ENCODE assay signal across 1 cellular context in the genomic region with DNA sequence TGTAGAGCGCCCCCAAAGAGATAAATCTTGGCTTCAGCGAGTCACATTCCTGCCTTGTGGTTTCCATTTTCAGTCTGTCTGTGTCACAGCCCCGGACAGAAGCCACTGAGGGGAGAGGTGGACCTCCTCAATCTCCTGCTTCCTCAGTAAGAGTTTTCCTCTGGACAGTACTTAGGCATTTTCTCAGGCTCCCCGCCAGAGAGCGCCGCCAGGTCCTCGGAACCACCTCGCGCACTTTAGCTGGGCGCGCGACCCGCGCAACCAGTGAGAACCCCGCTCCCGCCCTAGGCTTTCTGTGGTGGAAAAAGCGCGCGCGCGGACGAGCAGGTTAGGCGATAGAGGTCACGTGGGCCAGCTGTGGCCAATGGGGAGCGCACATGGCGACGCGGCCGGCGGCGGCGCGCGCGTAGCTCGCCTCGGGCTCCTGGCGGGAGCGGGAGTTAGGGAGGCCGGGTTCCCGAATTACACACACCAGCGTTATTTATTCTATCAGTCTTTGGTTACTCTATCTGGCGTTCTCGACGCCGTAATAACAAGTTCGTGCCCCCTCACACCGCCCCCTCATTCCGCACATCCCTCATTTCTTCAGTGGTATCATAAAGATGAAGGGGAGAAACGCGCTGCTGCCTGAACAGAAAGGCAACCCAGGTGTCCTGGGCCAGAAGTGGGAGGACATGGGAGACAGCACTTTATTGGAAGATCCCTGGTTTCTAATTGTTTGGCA.
TF ChIP-seq lines count a peak whose summit lies in the region.

No MANE protein-coding gene starts in this region.

TF ChIP-seq in GM12878, 131 proteins besides CTCF, POLR2A, EP300 and RAD21 (continued from another document and continues in another):
- no peak for TF ChIP-seq ZBTB4 (CRISPR knock-in tag; IDR thresholded peaks at IDR 0.05)
- TF ChIP-seq BHLHE40 (IDR thresholded peaks at IDR 0.05; ENCODE audit: borderline replicate concordance in 1 of 2, low read depth in 2 of 2, low read length in 1 of 2) = peak; percentile 63 to 85
- no peak; the same call in 1 of the 2 replicates for TF ChIP-seq NR2F1 (conservative IDR thresholded peaks at IDR 0.05)
- TF ChIP-seq SPI1 (IDR thresholded peaks at IDR 0.05; ENCODE audit: borderline replicate concordance, insufficient read depth, low read depth, low read length) = no peak
- no peak for TF ChIP-seq POLR2AphosphoS2 (IDR thresholded peaks at IDR 0.05; ENCODE audit: low read depth, low read length)
- no peak for TF ChIP-seq ETV6 (conservative IDR thresholded peaks at IDR 0.05 in 1 of 2, IDR thresholded peaks at IDR 0.05 in 1 of 2; ENCODE audit: borderline replicate concordance in 1 of 2, low read depth in 1 of 2)
- TF ChIP-seq ZNF687 (IDR thresholded peaks at IDR 0.05) = no peak
- no peak for TF ChIP-seq LARP7 (IDR thresholded peaks at IDR 0.05)
- TF ChIP-seq RELB (IDR thresholded peaks at IDR 0.05; ENCODE audit: low read depth) = peak; percentile 59; the same call in 1 of the 2 replicates
- TF ChIP-seq ZNF24 (IDR thresholded peaks at IDR 0.05) = peak; percentile 67
- no peak for TF ChIP-seq KAT2A (conservative IDR thresholded peaks at IDR 0.05; ENCODE audit: control insufficient read depth, low read depth, low read length)
- TF ChIP-seq JUND (IDR thresholded peaks at IDR 0.05; ENCODE audit: low read depth, low read length) = no peak
- no peak for TF ChIP-seq JUNB (IDR thresholded peaks at IDR 0.05)
- peak; percentile 73; the same call in 1 of the 2 replicates for TF ChIP-seq EED (IDR thresholded peaks at IDR 0.05; ENCODE audit: low read depth)
- TF ChIP-seq ZNF592 (IDR thresholded peaks at IDR 0.05) = no peak
- peak; percentile 70; the same call in 1 of the 2 replicates for TF ChIP-seq YY1 (IDR thresholded peaks at IDR 0.05; ENCODE audit: low read depth, low read length)
- TF ChIP-seq NFXL1 (IDR thresholded peaks at IDR 0.05; ENCODE audit: borderline replicate concordance) = no peak
- TF ChIP-seq ZNF384 (IDR thresholded peaks at IDR 0.05; ENCODE audit: borderline replicate concordance, low read depth, low read length) = no peak
- TF ChIP-seq TCF12 (IDR thresholded peaks at IDR 0.05; ENCODE audit: low read depth, low read length) = no peak
- TF ChIP-seq SMAD5 (IDR thresholded peaks at IDR 0.05; ENCODE audit: low read depth) = 0 out of 2 replicates have a peak, but pooled peaks have one; percentile 64
- peak; percentile 60 for TF ChIP-seq NFIC (IDR thresholded peaks at IDR 0.05; ENCODE audit: low read depth, low read length)
- TF ChIP-seq RB1 (IDR thresholded peaks at IDR 0.05; ENCODE audit: borderline replicate concordance) = peak; percentile 99
- no peak for TF ChIP-seq CBX5 (IDR thresholded peaks at IDR 0.05; ENCODE audit: low read depth)
- TF ChIP-seq EGR1 (IDR thresholded peaks at IDR 0.05; ENCODE audit: borderline replicate concordance in 1 of 2, low read depth in 2 of 2, low read length in 2 of 2) = 0 out of 3 replicates have a peak, but pooled peaks of 1 of the 2 experiments have one; percentile 38
- TF ChIP-seq USF1 (IDR thresholded peaks at IDR 0.05; ENCODE audit: borderline replicate concordance, extremely low read length, insufficient read depth, low read depth, low read length) = peak; percentile 97
- no peak for TF ChIP-seq E4F1 (IDR thresholded peaks at IDR 0.05; ENCODE audit: borderline replicate concordance, partially characterized antibody)
- TF ChIP-seq, protein P1, sequence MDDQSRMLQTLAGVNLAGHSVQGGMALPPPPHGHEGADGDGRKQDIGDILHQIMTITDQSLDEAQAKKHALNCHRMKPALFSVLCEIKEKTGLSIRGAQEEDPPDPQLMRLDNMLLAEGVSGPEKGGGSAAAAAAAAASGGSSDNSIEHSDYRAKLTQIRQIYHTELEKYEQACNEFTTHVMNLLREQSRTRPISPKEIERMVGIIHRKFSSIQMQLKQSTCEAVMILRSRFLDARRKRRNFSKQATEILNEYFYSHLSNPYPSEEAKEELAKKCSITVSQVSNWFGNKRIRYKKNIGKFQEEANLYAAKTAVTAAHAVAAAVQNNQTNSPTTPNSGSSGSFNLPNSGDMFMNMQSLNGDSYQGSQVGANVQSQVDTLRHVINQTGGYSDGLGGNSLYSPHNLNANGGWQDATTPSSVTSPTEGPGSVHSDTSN (IDR thresholded peaks at IDR 0.05; ENCODE audit: insufficient replicate concordance, low read depth, low read length) = no peak
- TF ChIP-seq CBX3 (IDR thresholded peaks at IDR 0.05; ENCODE audit: borderline replicate concordance, low read depth) = no peak
- no peak for TF ChIP-seq ESRRA (IDR thresholded peaks at IDR 0.05; ENCODE audit: low read length)
- TF ChIP-seq RELA (IDR thresholded peaks at IDR 0.05; ENCODE audit: borderline replicate concordance, partially characterized antibody) = no peak
- TF ChIP-seq SRF (IDR thresholded peaks at IDR 0.05; ENCODE audit: low read depth in 2 of 2, low read length in 2 of 2) = no peak
- no peak for TF ChIP-seq NRF1 (conservative IDR thresholded peaks at IDR 0.05; ENCODE audit: low read depth, low read length)
- TF ChIP-seq IKZF2 (IDR thresholded peaks at IDR 0.05) = peak; percentile 70 to 75
- peak; percentile 97 for TF ChIP-seq MAX (IDR thresholded peaks at IDR 0.05; ENCODE audit: low read depth, low read length)
- peak; percentile 50; the same call in 1 of the 2 replicates for TF ChIP-seq CREM (IDR thresholded peaks at IDR 0.05; ENCODE audit: low read depth)
- TF ChIP-seq YBX1 (IDR thresholded peaks at IDR 0.05) = no peak
- no peak for TF ChIP-seq NFYA (IDR thresholded peaks at IDR 0.05; ENCODE audit: borderline replicate concordance, low read depth, low read length)
